17 cellular contexts compared by ENCODE assay signal in genomic region chr12:106082216-106083175, GRCh38. TPM values are rescaled to one million over a fixed set of nuclear protein-coding genes. Genes with fewer than 3 reads are reported as not detected.
DNase-seq lines count a peak whose midpoint lies in the region; ATAC-seq, FAIRE-seq and TF ChIP-seq lines count a peak whose summit lies in the region.
"Had no signal": no experiment of that assay in that cellular context is flagged by ENCODE, and none has a peak within 500 bp of the region (broad histone marks: within the 10 kb centered on the region; RNA-seq: fewer than 3 reads in every experiment).

No MANE protein-coding gene starts in this region.

- DNase-seq in HFFc6 = peak; percentile 65
- no peak for DNase-seq in GM12878 (ENCODE audit: low read depth, low spot score)
- no peak for DNase-seq in HepG2 (ENCODE audit: low spot score)
- no peak for DNase-seq in substantia nigra (lab: John Stamatoyannopoulos, UW)
- no peak for DNase-seq in NCI-H2029 treated with DMSO at 0.1 percent for 48 hours (lab: John Stamatoyannopoulos, UW)
- DNase-seq in NCI-H1436 treated with DMSO at 0.1 percent for 48 hours (lab: John Stamatoyannopoulos, UW) = no peak
- DNase-seq in CD8-positive, alpha-beta memory T cell = no peak
- DNase-seq: activated CD4-positive, alpha-beta T cell treated with anti-CD3 and anti-CD28 coated beads for 1 hour; activated naive CD4-positive, alpha-beta T cell treated with anti-CD3 and anti-CD28 coated beads, Interleukin-2, amount 10 ng/mL, durations not matched to agents 7 days and 5 days; central memory CD4-positive, alpha-beta T cell; NCI-H1694 treated with DMSO at 0.1 percent for 48 hours; NCI-H526 had no signal

- peak; percentile 13; the same call in 1 of the 3 replicates for ATAC-seq in GM12878
- no peak for ATAC-seq in HepG2
- ATAC-seq in GM21381 (IDR thresholded peaks at IDR 0.05; ENCODE audit: unreplicated experiment) = no peak

- H3K4me1 ChIP-seq in GM12878 (ENCODE audit: control insufficient read depth, insufficient read depth, low read length) = no peaks in the 10 kb centered on the region
- peaks cover 36% of the 10 kb centered on the region for H3K4me1 ChIP-seq in HepG2 (ENCODE audit: insufficient read depth, low read length)
- H3K4me1 ChIP-seq in CD8-positive, alpha-beta memory T cell (ENCODE audit: insufficient read depth, low read length) = no peaks in the 10 kb centered on the region
- H3K4me1 ChIP-seq: BLaER1 had no signal

- peak overlapping the region; percentile 92 for H3K27ac Mint-ChIP-seq in HFFc6
- H3K27ac Mint-ChIP-seq in CD8-positive, alpha-beta memory T cell = no peak overlapping the region
- H3K27ac Mint-ChIP-seq: activated naive CD4-positive, alpha-beta T cell treated with anti-CD3 and anti-CD28 coated beads, Interleukin-2, amount 10 ng/mL, durations not matched to agents 7 days and 5 days; stimulated activated naive CD8-positive, alpha-beta T cell treated with anti-CD3 and anti-CD28 coated beads, Interleukin-15, Interleukin-2, amounts not matched to agents 100 ng/mL and 50 ng/mL, for 24 hours had no signal

- no peaks in the 10 kb centered on the region for H3K27me3 Mint-ChIP-seq in HFFc6 (ENCODE audit: insufficient read depth)
- peaks cover 7 to 21% of the 10 kb centered on the region in 2 donors for H3K27me3 Mint-ChIP-seq in CD8-positive, alpha-beta memory T cell

- FAIRE-seq in GM12878 (lab: Jason Lieb, UNC) = no peak
- FAIRE-seq in HepG2 (lab: Jason Lieb, UNC) = no peak

- no peaks in the 10 kb centered on the region for H3K36me3 ChIP-seq in GM12878 (ENCODE audit: control insufficient read depth in 2 of 2, insufficient read depth in 2 of 2, low read length in 1 of 2)
- H3K36me3 ChIP-seq in HepG2 (replicated peaks in 1 of 2; ENCODE audit: control insufficient read depth in 1 of 2, insufficient read depth in 2 of 2, low read length in 2 of 2) = peaks cover 0 to 1% of the 10 kb centered on the region in 2 experiments; a peak in 1 of 5 replicates
- no peaks in the 10 kb centered on the region for H3K36me3 ChIP-seq in CD8-positive, alpha-beta memory T cell (ENCODE audit: insufficient read depth, low read length)
- H3K36me3 ChIP-seq: BLaER1 had no signal

- in situ Hi-C loops in GM12878 (cut with MboI) (no loop called here), HepG2 (cut with HindIII; ENCODE audit: extremely low pct_ligation_motif_present, low pct_unique_long_range_greater_than_20kb) (loop anchor here (10.0 kb wide), 1 partner anchor 52 kb away; the partner anchor contains the start of gene NUAK1)

- 13% methylated on average over 15 of the region's 15 CpGs for WGBS in GM12878 (ENCODE audit: insufficient coverage, insufficient replicate concordance, low lambda C conversion rate, missing lambda C conversion rate)
- WGBS in HepG2 (ENCODE audit: low lambda C conversion rate) = 89% methylated on average over 15 of the region's 15 CpGs

- no peak overlapping the region for H3K4me2 ChIP-seq in GM12878 (ENCODE audit: control insufficient read depth, insufficient read depth)
- H3K4me2 ChIP-seq in HepG2 (ENCODE audit: low read depth, low read length) = no peak overlapping the region
- H3K4me2 ChIP-seq: BLaER1 had no signal

- H3K27ac ChIP-seq in GM12878 (ENCODE audit: control insufficient read depth, insufficient read depth) (no peak overlapping the region), HepG2 (ENCODE audit: extremely low read length, insufficient read depth, low read length) (no peak overlapping the region), substantia nigra (ENCODE audit: low read depth, low read length, poor library complexity, severe bottlenecking) (peak overlapping the region; percentile 98)
- no peak overlapping the region for H3K27ac ChIP-seq in CD8-positive, alpha-beta memory T cell (ENCODE audit: low read depth, low read length)
- H3K27ac ChIP-seq: BLaER1, epithelial cell of prostate had no signal

- RAD21 ChIA-PET in GM12878 (lab: Charles Lee; ENCODE audit: unreplicated experiment) = no interaction called here

- no peaks in the 10 kb centered on the region for H3K9me3 Mint-ChIP-seq in HFFc6
- H3K9me3 Mint-ChIP-seq in CD8-positive, alpha-beta memory T cell = no peaks in the 10 kb centered on the region
- H3K9me3 Mint-ChIP-seq: activated naive CD4-positive, alpha-beta T cell treated with anti-CD3 and anti-CD28 coated beads, Interleukin-2, amount 10 ng/mL, durations not matched to agents 7 days and 5 days; stimulated activated naive CD8-positive, alpha-beta T cell treated with anti-CD3 and anti-CD28 coated beads, Interleukin-15, Interleukin-2, amounts not matched to agents 100 ng/mL and 50 ng/mL, for 24 hours had no signal

- H2AFZ ChIP-seq in GM12878 (ENCODE audit: control insufficient read depth, low read depth, low read length) = no peak overlapping the region
- no peak overlapping the region for H2AFZ ChIP-seq in HepG2 (ENCODE audit: low read length)

- CTCF ChIA-PET in GM12878 (lab: Yijun Ruan, JAX) = interaction anchor here (0.6 kb wide), 1 partner anchor 1913 kb away, joined by 3 read pairs; no protein-coding TSS in a partner anchor
- CTCF ChIA-PET in HepG2 (lab: Yijun Ruan, JAX; ENCODE audit: low intra/inter-chr PET ratio, low total read pairs) = no interaction called here
- CTCF ChIA-PET in CD8-positive, alpha-beta memory T cell (lab: Charles Lee) = no interaction called here

- H3K27me3 ChIP-seq in GM12878 (replicated peaks in 1 of 2; ENCODE audit: control insufficient read depth in 2 of 2, insufficient read depth in 2 of 2, low read length in 1 of 2) (peaks cover 0 to 4% of the 10 kb centered on the region in 2 experiments; a peak in 2 of 4 replicates), HepG2 (ENCODE audit: control insufficient read depth in 1 of 2, insufficient read depth in 2 of 2, low read length in 2 of 2) (no peaks in the 10 kb centered on the region)
- H3K27me3 ChIP-seq in CD8-positive, alpha-beta memory T cell (ENCODE audit: insufficient read depth, low read length, poor library complexity, severe bottlenecking) = no peaks in the 10 kb centered on the region
- H3K27me3 ChIP-seq: BLaER1 had no signal

- H4K20me1 ChIP-seq in GM12878 (ENCODE audit: control insufficient read depth, insufficient read depth) = no peaks in the 10 kb centered on the region
- no peaks in the 10 kb centered on the region for H4K20me1 ChIP-seq in HepG2 (ENCODE audit: insufficient read depth, low read length)
- H4K20me1 ChIP-seq: BLaER1 had no signal

- H3K9ac ChIP-seq in GM12878 (ENCODE audit: control insufficient read depth, insufficient read depth, low read length) (no peak overlapping the region), HepG2 (ENCODE audit: insufficient read depth, low read depth, low read length) (no peak overlapping the region)
- H3K9ac ChIP-seq: BLaER1 had no signal

- no peaks in the 10 kb centered on the region for H3K9me3 ChIP-seq in GM12878 (replicated peaks; ENCODE audit: control insufficient read depth, insufficient read depth, low read length)
- no peaks in the 10 kb centered on the region for H3K9me3 ChIP-seq in HepG2 (ENCODE audit: low read length)
- H3K9me3 ChIP-seq in CD8-positive, alpha-beta memory T cell (ENCODE audit: low read length) = no peaks in the 10 kb centered on the region
- H3K9me3 ChIP-seq: BLaER1 had no signal

- POLR2A ChIA-PET in GM12878 (lab: Charles Lee) (no interaction called here), HepG2 (lab: Yijun Ruan, JAX) (no interaction called here)
- POLR2A ChIA-PET in CD8-positive, alpha-beta memory T cell (lab: Charles Lee) = no interaction called here

- H3K4me1 Mint-ChIP-seq in HFFc6 (ENCODE audit: low read depth) = peaks cover 80% of the 10 kb centered on the region
- H3K4me1 Mint-ChIP-seq in CD8-positive, alpha-beta memory T cell = no peaks in the 10 kb centered on the region
- H3K4me1 Mint-ChIP-seq: activated naive CD4-positive, alpha-beta T cell treated with anti-CD3 and anti-CD28 coated beads, Interleukin-2, amount 10 ng/mL, durations not matched to agents 7 days and 5 days had no signal

- H3K79me2 ChIP-seq in GM12878 (ENCODE audit: control insufficient read depth, insufficient read depth, low read length) (no peaks in the 10 kb centered on the region), HepG2 (ENCODE audit: insufficient read depth, low read length) (no peaks in the 10 kb centered on the region)

- TF ChIP-seq RAD21 in GM12878 (IDR thresholded peaks at IDR 0.05; ENCODE audit: insufficient read depth, low read depth, low read length) (no peak), HepG2 (CRISPR knock-in tag; IDR thresholded peaks at IDR 0.05) (no peak)

- intact Hi-C loops in GM12878 (cut with micrococcal nuclease; ENCODE audit: unreplicated experiment) = no loop called here
- intact Hi-C loops in HepG2 (cut with micrococcal nuclease; ENCODE audit: unreplicated experiment) = no loop called here

- TF ChIP-seq CTCF in HFFc6 (IDR thresholded peaks at IDR 0.05) = no peak
- no peak for TF ChIP-seq CTCF in GM12878 (IDR thresholded peaks at IDR 0.05 in 2 of 3, conservative IDR thresholded peaks at IDR 0.05 in 1 of 3; ENCODE audit: control insufficient read depth in 2 of 3, extremely low read depth in 1 of 3, insufficient read depth in 1 of 3, low read depth in 3 of 3, low read length in 3 of 3)
- no peak for TF ChIP-seq CTCF in HepG2 (CRISPR knock-in tag; IDR thresholded peaks at IDR 0.05)

- peaks cover 47% of the 10 kb centered on the region for H3K36me3 Mint-ChIP-seq in HFFc6 (ENCODE audit: low read depth)
- H3K36me3 Mint-ChIP-seq in CD8-positive, alpha-beta memory T cell = no peaks in the 10 kb centered on the region
- H3K36me3 Mint-ChIP-seq: activated naive CD4-positive, alpha-beta T cell treated with anti-CD3 and anti-CD28 coated beads, Interleukin-2, amount 10 ng/mL, durations not matched to agents 7 days and 5 days had no signal

- TF ChIP-seq EP300 in GM12878 (IDR thresholded peaks at IDR 0.05; ENCODE audit: borderline replicate concordance in 1 of 2, control insufficient read depth in 1 of 2, low read depth in 2 of 2, low read length in 2 of 2) (no peak), HepG2 (IDR thresholded peaks at IDR 0.05; ENCODE audit: low read depth in 2 of 2, low read length in 2 of 2) (no peak), HepG2 (CRISPR knock-in tag; IDR thresholded peaks at IDR 0.05; ENCODE audit: borderline replicate concordance) (no peak)

- SMC1A ChIA-PET in GM12878 (lab: Charles Lee; ENCODE audit: uncharacterized antibody, unreplicated experiment) = interaction anchor here (0.6 kb wide), 2 partner anchors 26 to 100 kb away, joined by 3 read pairs; no protein-coding TSS in a partner anchor

- H3K4me3 ChIP-seq in GM12878 (no peak overlapping the region), HepG2 (replicated peaks in 1 of 3; ENCODE audit: insufficient read depth in 1 of 3, low read depth in 2 of 3, low read length in 3 of 3) (no peak overlapping the region)
- H3K4me3 ChIP-seq in CD8-positive, alpha-beta memory T cell (ENCODE audit: low read length) = no peak overlapping the region
- H3K4me3 ChIP-seq: BLaER1, skin epidermis had no signal

- H3K4me3 Mint-ChIP-seq in HFFc6 = peak overlapping the region; percentile 65
- no peak overlapping the region for H3K4me3 Mint-ChIP-seq in CD8-positive, alpha-beta memory T cell
- H3K4me3 Mint-ChIP-seq: activated naive CD4-positive, alpha-beta T cell treated with anti-CD3 and anti-CD28 coated beads, Interleukin-2, amount 10 ng/mL, durations not matched to agents 7 days and 5 days; stimulated activated naive CD8-positive, alpha-beta T cell treated with anti-CD3 and anti-CD28 coated beads, Interleukin-15, Interleukin-2, amounts not matched to agents 100 ng/mL and 50 ng/mL, for 24 hours had no signal

- TF ChIP-seq POLR2A in GM12878 (IDR thresholded peaks at IDR 0.05; ENCODE audit: low read depth, low read length) (no peak), HepG2 (IDR thresholded peaks at IDR 0.05; ENCODE audit: insufficient read depth in 1 of 2, low read depth in 2 of 2, low read length in 2 of 2) (no peak)

- BruUV-seq in GM12878 (replicated peaks; lab: Mats Ljungman, UMichigan) = no TSS peak
- no TSS peak for BruUV-seq in HepG2 (replicated peaks; lab: Mats Ljungman, UMichigan)

RNA-seq across cellular contexts. Expression of gene NUAK1, which starts 56.3 kb away (rescaled TPM):
- total RNA-seq in HFFc6 (2021; fragmentation: NEBNext Ultra II Directional; extraction: Animal tissue kit (Norgen Biotek cat#: 25700)) = 10 to 100 TPM; 11.0 to 37.3 (median 14.1) TPM
- not detected in 2 replicates for total RNA-seq in GM12878 (2013; cell fraction: nucleolus; rRNA removed)
- total RNA-seq in GM12878 (2014; rRNA removed) (0.11 and 0.76 TPM in 2 replicates), GM12878 (2014; rRNA removed; fragmentation: Illumina TruSeq; extraction: Trizol) (0.09 and 0.23 TPM in 2 replicates), GM12878 (2021) (0.08 and 0.27 TPM in 2 replicates), HepG2 (2016; rRNA removed; fragmentation: Illumina TruSeq; extraction: Trizol) (1.9 and 2.0 TPM in 2 replicates)
- not detected for polyA plus RNA-seq in GM12878 (2011; ENCODE audit: low read depth)
- polyA plus RNA-seq in GM12878 (2011; rRNA removed) (0.42 and 0.46 TPM in 2 replicates), GM12878 (2014; fragmentation: Illumina TruSeq; extraction: Trizol) (0.06 TPM in 1 of 2 replicates, not detected in the other), GM12878 (2014; fragmentation: Nextera tagmentation; extraction: Ambion mirVana) (under 1 TPM; 0.03 to 0.04 TPM), GM12878 (2014; rRNA removed) (0.05 and 0.08 TPM in 2 replicates), GM12878 (2016; fragmentation: Nextera tagmentation; extraction: Ambion mirVana) (not detected), HepG2 (2011; rRNA removed) (0.74 and 1.7 TPM in 2 replicates)
- 0.37 and 0.43 TPM in 2 replicates for polyA plus RNA-seq in GM12878 (2011; cell fraction: cytosol; rRNA removed)
- 0.42 and 0.48 TPM in 2 replicates for polyA plus RNA-seq in GM12878 (2011; cell fraction: nucleus; rRNA removed)
- not detected in 2 replicates for polyA plus RNA-seq in GM12878 (2012)
- 0.80 and 0.88 TPM in 2 replicates for polyA minus RNA-seq in GM12878 (2011; rRNA and poly(A)+ RNA removed)
- polyA minus RNA-seq in GM12878 (2011; cell fraction: cytosol; rRNA and poly(A)+ RNA removed) = 0.27 and 1.2 TPM in 2 replicates
- polyA minus RNA-seq in GM12878 (2011; cell fraction: nucleus; rRNA and poly(A)+ RNA removed) = 0.48 and 0.60 TPM in 2 replicates
- total RNA-seq in HepG2 (2016; cell fraction: cytosol; rRNA removed; fragmentation: Illumina TruSeq; extraction: Trizol; ENCODE audit: low read depth) = 0.20 and 1.1 TPM in 2 replicates
- 1.7 and 2.1 TPM in 2 replicates for total RNA-seq in HepG2 (2016; cell fraction: insoluble cytoplasmic fraction; rRNA removed; fragmentation: Illumina TruSeq; extraction: Trizol)
- 1.1 and 1.8 TPM in 2 replicates for total RNA-seq in HepG2 (2016; cell fraction: membrane; rRNA removed; fragmentation: Illumina TruSeq; extraction: Trizol)
- total RNA-seq in HepG2 (2016; cell fraction: nucleus; rRNA removed; fragmentation: Illumina TruSeq; extraction: Trizol) = 1.8 and 1.9 TPM in 2 replicates
- 0.79 and 1.2 TPM in 2 replicates for polyA plus RNA-seq in HepG2 (2011; cell fraction: cytosol; rRNA removed)
- polyA plus RNA-seq in HepG2 (2011; cell fraction: nucleus; rRNA removed) = 0.69 and 1.3 TPM in 2 replicates
- polyA plus RNA-seq in HepG2 (2012) = 0.40 and 1.4 TPM in 2 replicates
- 0.08 and 0.11 TPM in 2 replicates for polyA plus RNA-seq in HepG2 (2016; cell fraction: cytosol; fragmentation: Illumina TruSeq; extraction: Trizol; ENCODE audit: low read depth)
- polyA plus RNA-seq in HepG2 (2016; cell fraction: insoluble cytoplasmic fraction; fragmentation: Illumina TruSeq; extraction: Trizol; ENCODE audit: low read depth) = 1.7 TPM in 2 replicates
- polyA plus RNA-seq in HepG2 (2016; cell fraction: membrane; fragmentation: Illumina TruSeq; extraction: Trizol; ENCODE audit: low read depth) = 0.32 and 0.37 TPM in 2 replicates
- polyA plus RNA-seq in HepG2 (2016; cell fraction: nucleus; fragmentation: Illumina TruSeq; extraction: Trizol; ENCODE audit: insufficient read depth, low read depth) = 1.9 TPM in 2 replicates
- 2.5 and 4.9 TPM in 2 replicates for polyA minus RNA-seq in HepG2 (2011; rRNA and poly(A)+ RNA removed; ENCODE audit: low replicate concordance)
- 0.89 and 1.6 TPM in 2 replicates for polyA minus RNA-seq in HepG2 (2011; cell fraction: cytosol; rRNA and poly(A)+ RNA removed)
- polyA minus RNA-seq in HepG2 (2011; cell fraction: nucleus; rRNA and poly(A)+ RNA removed) = 1.6 and 2.3 TPM in 2 replicates
- total RNA-seq in CD8-positive, alpha-beta memory T cell = not detected
- polyA plus RNA-seq in CD8-positive, alpha-beta memory T cell = 0.16 TPM
